In the genomic region with DNA sequence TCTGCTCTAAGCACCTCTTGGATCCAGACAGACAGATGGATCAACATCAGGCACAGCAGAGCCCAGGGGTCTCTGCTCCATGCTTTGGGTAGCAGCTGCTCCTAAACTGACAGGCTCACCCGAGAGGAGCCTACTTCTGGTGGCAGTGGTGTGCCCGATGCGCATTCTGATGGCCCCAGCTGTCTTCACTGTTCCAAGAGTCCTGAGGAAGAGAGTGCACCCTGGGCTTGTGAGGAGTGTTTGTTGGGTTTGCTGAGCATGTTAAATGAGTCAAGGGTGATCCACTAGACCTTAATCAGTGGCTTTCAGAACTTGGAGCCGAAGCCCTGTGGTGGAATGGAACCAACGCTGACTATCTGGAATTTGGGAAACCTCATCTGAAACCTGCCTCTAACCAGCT, we compare ENCODE assay signal across 26 cellular contexts. TPM values are rescaled to one million over a fixed set of nuclear protein-coding genes. Genes with fewer than 3 reads are reported as not detected.
A peak's percentile ranks its signal among the peaks of the same experiment; 100 is the strongest.
DNase-seq lines count a peak whose midpoint lies in the region; ATAC-seq and TF ChIP-seq lines count a peak whose summit lies in the region.
"Had no signal": no experiment of that assay in that cellular context is flagged by ENCODE, and none has a peak within 500 bp of the region (broad histone marks: within the 10 kb centered on the region; RNA-seq: fewer than 3 reads in every experiment).

No MANE protein-coding gene starts in this region.

- CTCF ChIA-PET in activated CD4-positive, alpha-beta memory T cell treated with anti-CD3 and anti-CD28 coated beads for 36 hours (lab: Charles Lee): interaction anchor here (1.3 to 21.1 kb wide), 6 partner anchors 13 to 327 kb away, joined by 3 to 1096 read pairs (median 5); a partner anchor contains a TSS
- CTCF ChIA-PET in activated CD4-positive, alpha-beta memory T cell treated with anti-CD3 and anti-CD28 coated beads, Interleukin-2, amount 10 ng/mL, durations not matched to agents 7 days and 5 days (lab: Charles Lee): interaction anchor here (5.5 to 17.9 kb wide), 2 partner anchors 33 to 251 kb away, joined by 57 to 779 read pairs; a partner anchor contains a TSS

- POLR2A ChIA-PET in activated CD4-positive, alpha-beta memory T cell treated with anti-CD3 and anti-CD28 coated beads for 36 hours (lab: Charles Lee): no interaction called here
- POLR2A ChIA-PET in activated CD4-positive, alpha-beta memory T cell treated with anti-CD3 and anti-CD28 coated beads, Interleukin-2, amount 10 ng/mL, durations not matched to agents 7 days and 5 days (lab: Charles Lee): interaction anchor here (5.2 kb wide), 1 partner anchor 43 kb away, joined by 46 read pairs; a partner anchor contains a TSS

- no peaks in the 10 kb centered on the region for H4K20me1 ChIP-seq in OCI-LY3 (ENCODE audit: insufficient read depth, low read length)
- H4K20me1 ChIP-seq in GM23338 (replicated peaks; ENCODE audit: insufficient read depth): no peaks in the 10 kb centered on the region
- H4K20me1 ChIP-seq: BLaER1 had no signal

- no peaks in the 10 kb centered on the region for H3K36me3 Mint-ChIP-seq in activated CD4-positive, alpha-beta memory T cell treated with anti-CD3 and anti-CD28 coated beads for 36 hours
- no peaks in the 10 kb centered on the region for H3K36me3 Mint-ChIP-seq in activated CD4-positive, alpha-beta memory T cell treated with anti-CD3 and anti-CD28 coated beads, Interleukin-2, amount 10 ng/mL, durations not matched to agents 7 days and 5 days (ENCODE audit: low read depth)
- H3K36me3 Mint-ChIP-seq in nephron (ENCODE audit: low read depth): no peaks in the 10 kb centered on the region
- no peaks in the 10 kb centered on the region for H3K36me3 Mint-ChIP-seq in GM23338 (ENCODE audit: low read depth)

- H3K36me3 ChIP-seq in OCI-LY3 (replicated peaks; ENCODE audit: low read depth, low read length): no peaks in the 10 kb centered on the region
- H3K36me3 ChIP-seq in GM23338 (ENCODE audit: insufficient read depth): no peaks in the 10 kb centered on the region
- H3K36me3 ChIP-seq: BLaER1 had no signal

- H3K4me3 ChIP-seq in OCI-LY3 (ENCODE audit: low read length): no peak overlapping the region
- no peak overlapping the region for H3K4me3 ChIP-seq in GM23338
- H3K4me3 ChIP-seq: BLaER1 had no signal

- H2AFZ ChIP-seq in OCI-LY3 (ENCODE audit: low read depth, low read length) (no peak overlapping the region), GM23338 (no peak overlapping the region)

- H3K27me3 Mint-ChIP-seq in activated CD4-positive, alpha-beta memory T cell treated with anti-CD3 and anti-CD28 coated beads for 36 hours: no peaks in the 10 kb centered on the region
- H3K27me3 Mint-ChIP-seq in activated CD4-positive, alpha-beta memory T cell treated with anti-CD3 and anti-CD28 coated beads, Interleukin-2, amount 10 ng/mL, durations not matched to agents 7 days and 5 days: peaks cover 13% of the 10 kb centered on the region
- H3K27me3 Mint-ChIP-seq in nephron (ENCODE audit: low read depth): peaks cover 10% of the 10 kb centered on the region
- H3K27me3 Mint-ChIP-seq in GM23338 (ENCODE audit: insufficient read depth, low read depth, poor library complexity): peaks cover 12% of the 10 kb centered on the region
- H3K27me3 Mint-ChIP-seq: CD4-positive, alpha-beta T cell had no signal

- intact Hi-C loops in activated CD4-positive, alpha-beta memory T cell treated with anti-CD3 and anti-CD28 coated beads for 36 hours (cut with micrococcal nuclease): no loop called here

- DNase-seq in activated CD4-positive, alpha-beta memory T cell treated with anti-CD3 and anti-CD28 coated beads for 36 hours: peak; percentile 4
- DNase-seq in activated CD4-positive, alpha-beta memory T cell treated with anti-CD3 and anti-CD28 coated beads, Interleukin-2, amount 10 ng/mL, durations not matched to agents 7 days and 5 days: no peak
- no peak for DNase-seq in GM23338 (ENCODE audit: low spot score)
- DNase-seq in NCI-H1436 treated with DMSO at 0.1 percent for 48 hours (lab: John Stamatoyannopoulos, UW): no peak
- DNase-seq in GM13977 (ENCODE audit: low spot score): no peak
- DNase-seq: ACHN; CD4-positive, alpha-beta T cell; COR-L47; DND-41; GOT3; HCEC 1CT; NCI-H1092 treated with DMSO at 0.1 percent for 48 hours; NCI-H146; NCI-H2081; NCI-H510A; NCI-H774; NK-92 treated with Interleukin-12 subunit alpha and Interleukin-12 subunit beta, amount 100 ng/mL, for 24 hours; SIG-M5 had no signal

- no peak overlapping the region for H3K27ac Mint-ChIP-seq in activated CD4-positive, alpha-beta memory T cell treated with anti-CD3 and anti-CD28 coated beads for 36 hours
- no peak overlapping the region for H3K27ac Mint-ChIP-seq in activated CD4-positive, alpha-beta memory T cell treated with anti-CD3 and anti-CD28 coated beads, Interleukin-2, amount 10 ng/mL, durations not matched to agents 7 days and 5 days
- H3K27ac Mint-ChIP-seq in nephron (peak overlapping the region in 2 of 3 experiments; percentile 46 to 67), GM23338 (no peak overlapping the region)
- H3K27ac Mint-ChIP-seq: CD4-positive, alpha-beta T cell had no signal

- no peaks in the 10 kb centered on the region for H3K9me3 Mint-ChIP-seq in activated CD4-positive, alpha-beta memory T cell treated with anti-CD3 and anti-CD28 coated beads for 36 hours
- no peaks in the 10 kb centered on the region for H3K9me3 Mint-ChIP-seq in activated CD4-positive, alpha-beta memory T cell treated with anti-CD3 and anti-CD28 coated beads, Interleukin-2, amount 10 ng/mL, durations not matched to agents 7 days and 5 days
- H3K9me3 Mint-ChIP-seq in nephron: peaks cover 3% of the 10 kb centered on the region
- no peaks in the 10 kb centered on the region; the same call in 2 of the 3 replicates for H3K9me3 Mint-ChIP-seq in GM23338
- H3K9me3 Mint-ChIP-seq: CD4-positive, alpha-beta T cell had no signal

- H3K9me3 ChIP-seq in OCI-LY3 (ENCODE audit: insufficient read depth, low read length): no peaks in the 10 kb centered on the region
- H3K9me3 ChIP-seq: BLaER1 had no signal

- TF ChIP-seq CTCF in OCI-LY3 (IDR thresholded peaks at IDR 0.05; ENCODE audit: low read depth, low read length): no peak
- TF ChIP-seq CTCF in nephron (IDR thresholded peaks at IDR 0.05; ENCODE audit: unreplicated experiment in 3 of 3): no peak
- TF ChIP-seq CTCF in GM23338 (conservative IDR thresholded peaks at IDR 0.05; ENCODE audit: low read depth in 2 of 2): no peak
- TF ChIP-seq CTCF in GM13977 (IDR thresholded peaks at IDR 0.05; ENCODE audit: extremely low read depth, insufficient read depth, missing control alignments): no peak

- ATAC-seq in activated CD4-positive, CD25-positive, alpha-beta regulatory T cell treated with anti-CD3 and anti-CD28 coated beads, Interleukin-2, amount 50 U/mL, for 24 hours: no peak
- ATAC-seq in GM23338: no peak
- ATAC-seq: Panc1, SK-N-SH treated with all-trans-retinoic acid at 6 μM for 48 hours had no signal

- H3K79me2 ChIP-seq in OCI-LY3 (ENCODE audit: low read length) (no peaks in the 10 kb centered on the region), GM23338 (replicated peaks; ENCODE audit: insufficient read depth) (no peaks in the 10 kb centered on the region)

- H3K4me2 ChIP-seq in OCI-LY3 (ENCODE audit: low read length): peak overlapping the region; percentile 95; the same call in 1 of the 2 replicates
- no peak overlapping the region for H3K4me2 ChIP-seq in GM23338
- H3K4me2 ChIP-seq: KMS-11 had no signal

- H3K27ac ChIP-seq in OCI-LY3 (ENCODE audit: low read length): peak overlapping the region; percentile 92
- no peak overlapping the region for H3K27ac ChIP-seq in GM23338 (ENCODE audit: low read depth)
- H3K27ac ChIP-seq: 22Rv1, BLaER1, KMS-11 had no signal

- H3K27me3 ChIP-seq in OCI-LY3 (ENCODE audit: low read depth, low read length): no peaks in the 10 kb centered on the region
- H3K27me3 ChIP-seq in GM23338 (ENCODE audit: insufficient read depth): no peaks in the 10 kb centered on the region
- H3K27me3 ChIP-seq: BLaER1 had no signal

- no peaks in the 10 kb centered on the region for H3K9me2 ChIP-seq in GM23338 (ENCODE audit: insufficient read depth)

- no peak overlapping the region for H3K4me3 Mint-ChIP-seq in activated CD4-positive, alpha-beta memory T cell treated with anti-CD3 and anti-CD28 coated beads for 36 hours
- H3K4me3 Mint-ChIP-seq in activated CD4-positive, alpha-beta memory T cell treated with anti-CD3 and anti-CD28 coated beads, Interleukin-2, amount 10 ng/mL, durations not matched to agents 7 days and 5 days: no peak overlapping the region
- H3K4me3 Mint-ChIP-seq in nephron (no peak overlapping the region), GM23338 (no peak overlapping the region)
- H3K4me3 Mint-ChIP-seq: CD4-positive, alpha-beta T cell had no signal

- in situ Hi-C loops in GM13977 (cut with MboI; ENCODE audit: low pct_unique_long_range_greater_than_20kb, low sequenced_read_pairs, unreplicated experiment): loop anchor here (25.0 kb wide), 1 partner anchor 459 kb away; a partner anchor contains a TSS

- H3F3A ChIP-seq in GM23338 (replicated peaks; ENCODE audit: low read depth): no peaks in the 10 kb centered on the region

- peaks cover 20% of the 10 kb centered on the region for H3K4me1 Mint-ChIP-seq in activated CD4-positive, alpha-beta memory T cell treated with anti-CD3 and anti-CD28 coated beads for 36 hours (ENCODE audit: low read depth)
- peaks cover 22% of the 10 kb centered on the region for H3K4me1 Mint-ChIP-seq in activated CD4-positive, alpha-beta memory T cell treated with anti-CD3 and anti-CD28 coated beads, Interleukin-2, amount 10 ng/mL, durations not matched to agents 7 days and 5 days
- H3K4me1 Mint-ChIP-seq in nephron: peaks cover 70% of the 10 kb centered on the region
- peaks cover 12% of the 10 kb centered on the region; the same call in 2 of the 3 replicates for H3K4me1 Mint-ChIP-seq in GM23338

- H3K4me1 ChIP-seq in OCI-LY3 (ENCODE audit: low read length): peaks cover 62% of the 10 kb centered on the region
- H3K4me1 ChIP-seq in GM23338 (ENCODE audit: insufficient read depth): peaks cover 4% of the 10 kb centered on the region; the same call in 1 of the 2 replicates

- peak overlapping the region; percentile 67; the same call in 1 of the 2 replicates for H3K9ac ChIP-seq in OCI-LY3 (ENCODE audit: low read length)
- H3K9ac ChIP-seq: BLaER1, KMS-11 had no signal

RNA-seq across cellular contexts. Expression of a gene that starts 11.4 kb away (rescaled TPM):
- total RNA-seq in activated CD4-positive, alpha-beta memory T cell treated with anti-CD3 and anti-CD28 coated beads for 36 hours: under 1 TPM in 1 of 2 experiments, not detected in 1; 0.15 TPM
- under 1 TPM in 1 of 2 experiments, not detected in 1; 0.53 TPM for total RNA-seq in activated CD4-positive, alpha-beta memory T cell treated with anti-CD3 and anti-CD28 coated beads, Interleukin-2, amount 10 ng/mL, durations not matched to agents 7 days and 5 days
- total RNA-seq in GM23338 (2014; rRNA removed; shearing (Covaris generic)): 0.58 TPM in 1 of 2 replicates, not detected in the other
- polyA plus RNA-seq in GM23338 (2016; fragmentation: Nextera tagmentation; extraction: Ambion mirVana): 0.13 and 0.28 TPM in 2 replicates

RNA-seq across cellular contexts. Expression of a gene that starts 18.8 kb away (rescaled TPM):
- 1 to 10 TPM; 1.8 to 2.2 TPM for total RNA-seq in activated CD4-positive, alpha-beta memory T cell treated with anti-CD3 and anti-CD28 coated beads for 36 hours
- total RNA-seq in activated CD4-positive, alpha-beta memory T cell treated with anti-CD3 and anti-CD28 coated beads, Interleukin-2, amount 10 ng/mL, durations not matched to agents 7 days and 5 days: 1 to 10 TPM; 1.2 to 1.3 TPM
- total RNA-seq in GM23338 (2014; rRNA removed; shearing (Covaris generic)): 2.3 and 3.8 TPM in 2 replicates
- 0.53 and 0.61 TPM in 2 replicates for polyA plus RNA-seq in GM23338 (2016; fragmentation: Nextera tagmentation; extraction: Ambion mirVana)

RNA-seq across cellular contexts. Expression of a gene that starts 20.1 kb away (rescaled TPM):
- 1 to 10 TPM; 9.2 to 9.9 TPM for total RNA-seq in activated CD4-positive, alpha-beta memory T cell treated with anti-CD3 and anti-CD28 coated beads for 36 hours
- 1 to 10 TPM; 9.4 to 9.6 TPM for total RNA-seq in activated CD4-positive, alpha-beta memory T cell treated with anti-CD3 and anti-CD28 coated beads, Interleukin-2, amount 10 ng/mL, durations not matched to agents 7 days and 5 days
- total RNA-seq in GM23338 (2014; rRNA removed; shearing (Covaris generic)): 9.6 and 10.2 TPM in 2 replicates
- 4.0 and 4.5 TPM in 2 replicates for polyA plus RNA-seq in GM23338 (2016; fragmentation: Nextera tagmentation; extraction: Ambion mirVana)

RNA-seq across cellular contexts. Expression of a gene that starts 34.4 kb away (rescaled TPM):
- total RNA-seq in activated CD4-positive, alpha-beta memory T cell treated with anti-CD3 and anti-CD28 coated beads for 36 hours: 1 to 10 TPM; 6.6 to 8.7 TPM
- total RNA-seq in activated CD4-positive, alpha-beta memory T cell treated with anti-CD3 and anti-CD28 coated beads, Interleukin-2, amount 10 ng/mL, durations not matched to agents 7 days and 5 days: 10 to 100 TPM; 19.5 to 21.4 TPM
- total RNA-seq in GM23338 (2014; rRNA removed; shearing (Covaris generic)): 2.7 and 4.4 TPM in 2 replicates
- polyA plus RNA-seq in GM23338 (2016; fragmentation: Nextera tagmentation; extraction: Ambion mirVana): 0.89 and 0.95 TPM in 2 replicates

RNA-seq across cellular contexts. Expression of a gene that starts 44.6 kb away (rescaled TPM):
- total RNA-seq in activated CD4-positive, alpha-beta memory T cell treated with anti-CD3 and anti-CD28 coated beads for 36 hours: 10 to 100 TPM; 10.7 to 11.1 TPM
- 1 to 10 TPM; 7.0 to 7.6 TPM for total RNA-seq in activated CD4-positive, alpha-beta memory T cell treated with anti-CD3 and anti-CD28 coated beads, Interleukin-2, amount 10 ng/mL, durations not matched to agents 7 days and 5 days
- total RNA-seq in GM23338 (2014; rRNA removed; shearing (Covaris generic)): 9.4 and 9.9 TPM in 2 replicates
- polyA plus RNA-seq in GM23338 (2016; fragmentation: Nextera tagmentation; extraction: Ambion mirVana): 8.0 and 9.4 TPM in 2 replicates

Comparison
In these comparisons a context has a peak if more than half of its experiments do, and no peak if none do; other contexts are left out.
1. H3K27ac Mint-ChIP-seq: peak in nephron (2 of 3); none in activated CD4-positive, alpha-beta memory T cell treated with anti-CD3 and anti-CD28 coated beads for 36 hours (single experiment), activated CD4-positive, alpha-beta memory T cell treated with anti-CD3 and anti-CD28 coated beads, Interleukin-2, amount 10 ng/mL, durations not matched to agents 7 days and 5 days (single experiment) and GM23338 (single experiment).